ENCODE assay signal across 1 cellular context in genomic region chr15:78789615-78790014, GRCh38.
TF ChIP-seq lines count a peak whose summit lies in the region.

No MANE protein-coding gene starts in this region.

TF ChIP-seq in K562, 482 proteins besides CTCF, POLR2A, EP300 and RAD21:
- TF ChIP-seq DDX20 (tag; IDR thresholded peaks at IDR 0.05; ENCODE audit: low read depth) (no peak), NFIC (IDR thresholded peaks at IDR 0.05) (peak; percentile 86)
